Comparison of ENCODE assay signal across 3 cellular contexts in genomic region chr5:143126121-143127019, GRCh38.
TF ChIP-seq lines count a peak whose summit lies in the region.

No MANE protein-coding gene starts in this region.

TF ChIP-seq in A549, 52 proteins besides CTCF, POLR2A, EP300 and RAD21:
- TF ChIP-seq NFE2L2 (conservative IDR thresholded peaks at IDR 0.05; ENCODE audit: low read length) (no peak), POLR2AphosphoS2 (conservative IDR thresholded peaks at IDR 0.05; ENCODE audit: low read length) (no peak), MAFK (IDR thresholded peaks at IDR 0.05; ENCODE audit: partially characterized antibody) (peak; percentile 97)
TF ChIP-seq in A549: peak in this region for 1.

TF ChIP-seq in HEK293, 187 proteins besides CTCF, POLR2A, EP300 and RAD21 (continues in another document):
- no peak for TF ChIP-seq ZNF518A (tag by site-specific recombination; conservative IDR thresholded peaks at IDR 0.05; ENCODE audit: low read depth)
- TF ChIP-seq ZNF48 (tag by site-specific recombination; IDR thresholded peaks at IDR 0.05): no peak
- TF ChIP-seq GLIS1 (tag by site-specific recombination; IDR thresholded peaks at IDR 0.05): no peak
- no peak for TF ChIP-seq ZNF792 (tag by site-specific recombination; IDR thresholded peaks at IDR 0.05)
- TF ChIP-seq ZNF521 (tag by site-specific recombination; IDR thresholded peaks at IDR 0.05): no peak
- TF ChIP-seq ZSCAN30 (tag by site-specific recombination; IDR thresholded peaks at IDR 0.05): no peak
- TF ChIP-seq ZNF169 (tag by site-specific recombination; IDR thresholded peaks at IDR 0.05): no peak
- no peak for TF ChIP-seq ZNF510 (tag by site-specific recombination; IDR thresholded peaks at IDR 0.05; ENCODE audit: insufficient replicate concordance)
- TF ChIP-seq ZBTB8A (tag by site-specific recombination; IDR thresholded peaks at IDR 0.05): no peak
- 0 out of 2 replicates have a peak, but pooled peaks have one; percentile 13 for TF ChIP-seq OSR2 (tag by site-specific recombination; IDR thresholded peaks at IDR 0.05)
- no peak for TF ChIP-seq KLF8 (tag by site-specific recombination; IDR thresholded peaks at IDR 0.05)
- no peak for TF ChIP-seq ZNF596 (tag by site-specific recombination; IDR thresholded peaks at IDR 0.05)
- no peak for TF ChIP-seq OVOL3 (tag by site-specific recombination; IDR thresholded peaks at IDR 0.05)
- TF ChIP-seq ZNF416 (tag by site-specific recombination; IDR thresholded peaks at IDR 0.05): no peak
- no peak for TF ChIP-seq PRDM1 (tag by site-specific recombination; IDR thresholded peaks at IDR 0.05)
- TF ChIP-seq ZNF677 (tag by site-specific recombination; IDR thresholded peaks at IDR 0.05): no peak
- TF ChIP-seq SETDB1 (IDR thresholded peaks at IDR 0.05; ENCODE audit: insufficient read length, low read length): no peak
- no peak for TF ChIP-seq HOXD13 (CRISPR knock-in tag; IDR thresholded peaks at IDR 0.05; ENCODE audit: borderline replicate concordance)
- TF ChIP-seq ZNF274 (IDR thresholded peaks at IDR 0.05; ENCODE audit: low read length): no peak
- no peak for TF ChIP-seq ZNF274 (tag by site-specific recombination; IDR thresholded peaks at IDR 0.05; ENCODE audit: borderline replicate concordance)
- peak; percentile 48; the same call in 1 of the 2 replicates for TF ChIP-seq REST (tag by site-specific recombination; IDR thresholded peaks at IDR 0.05)
- TF ChIP-seq ZNF10 (tag by site-specific recombination; IDR thresholded peaks at IDR 0.05): no peak
- TF ChIP-seq ZNF660 (tag by site-specific recombination; IDR thresholded peaks at IDR 0.05): no peak
- no peak for TF ChIP-seq BCL6B (tag by site-specific recombination; IDR thresholded peaks at IDR 0.05)

TF ChIP-seq in endothelial cell of umbilical vein, 7 proteins besides CTCF, POLR2A, EP300 and RAD21:
- peak; percentile 77 for TF ChIP-seq FOS (IDR thresholded peaks at IDR 0.05; ENCODE audit: borderline replicate concordance, insufficient read depth, low read length)
- peak; percentile 87 for TF ChIP-seq JUN (IDR thresholded peaks at IDR 0.05; ENCODE audit: borderline replicate concordance, insufficient read depth, insufficient read length, low read depth)
- TF ChIP-seq GATA2 (IDR thresholded peaks at IDR 0.05; ENCODE audit: insufficient read depth, insufficient read length, low read depth, low read length): peak; percentile 83
- TF ChIP-seq EZH2 (IDR thresholded peaks at IDR 0.05; ENCODE audit: borderline replicate concordance, low read depth, low read length, severe bottlenecking): no peak
- TF ChIP-seq MYC (IDR thresholded peaks at IDR 0.05; ENCODE audit: low read depth, low read length): no peak
- TF ChIP-seq POLR2AphosphoS5 (IDR thresholded peaks at IDR 0.05; ENCODE audit: insufficient read depth, low read depth, low read length): peak; percentile 89
